Comparison of ENCODE assay signal across 8 cellular contexts in genomic region chr1:112298558-112298957, GRCh38.
DNase-seq lines count a peak whose midpoint lies in the region; ATAC-seq and TF ChIP-seq lines count a peak whose summit lies in the region.

No MANE protein-coding gene starts in this region.

- no peak overlapping the region for H3K4me3 ChIP-seq in adrenal gland
- no peak overlapping the region for H3K4me3 ChIP-seq in transverse colon

- H3K27me3 ChIP-seq in adrenal gland: no peaks in the 10 kb centered on the region
- no peaks in the 10 kb centered on the region for H3K27me3 ChIP-seq in transverse colon

- H3K4me1 ChIP-seq in adrenal gland (replicated peaks in 1 of 2) (no peaks in the 10 kb centered on the region), transverse colon (no peaks in the 10 kb centered on the region)

- intact Hi-C loops in adrenal gland (cut with DNase I) (no loop called here), transverse colon (cut with DNase I; ENCODE audit: low total_unique reads) (no loop called here)

- DNase-seq in AG09319 (ENCODE audit: extremely low read depth, low read depth) (peak; percentile 19), NCI-H2171 treated with DMSO at 0.1 percent for 48 hours (lab: John Stamatoyannopoulos, UW) (peak; percentile 32), adrenal gland (peak in 6 of 7 donors; percentile 16 to 77 (median 40)), iPS-NIHi11 (ENCODE audit: low spot score) (peak; percentile 87), transverse colon (peak; percentile 51)
- no peak for DNase-seq in activated effector memory CD4-positive, alpha-beta T cell treated with anti-CD3 and anti-CD28 coated beads, Interleukin-2, amount 50 U/mL, for 16 hours

- no peak for ATAC-seq in HG03139 (IDR thresholded peaks at IDR 0.05; ENCODE audit: unreplicated experiment)

- H3K27ac ChIP-seq in adrenal gland (no peak overlapping the region), transverse colon (no peak overlapping the region)

- no peak for TF ChIP-seq POLR2A in adrenal gland (IDR thresholded peaks at IDR 0.05)
- TF ChIP-seq POLR2A in transverse colon (IDR thresholded peaks at IDR 0.05): no peak

- peak; percentile 66 for TF ChIP-seq CTCF in AG09319 (IDR thresholded peaks at IDR 0.05; ENCODE audit: low read depth, low read length)
- peak; percentile 66 for TF ChIP-seq CTCF in GM12873 (IDR thresholded peaks at IDR 0.05; ENCODE audit: insufficient read depth, low read depth, low read length, missing control alignments)
- TF ChIP-seq CTCF in adrenal gland (IDR thresholded peaks at IDR 0.05): peak; percentile 8 to 56 (median 39)
- peak; percentile 38 to 64 (median 46) for TF ChIP-seq CTCF in transverse colon (IDR thresholded peaks at IDR 0.05)

- H3K36me3 ChIP-seq in adrenal gland (replicated peaks in 1 of 2) (no peaks in the 10 kb centered on the region), transverse colon (no peaks in the 10 kb centered on the region)

- no peak for TF ChIP-seq EP300 in transverse colon (IDR thresholded peaks at IDR 0.05; ENCODE audit: low read depth)

- in situ Hi-C loops in transverse colon (cut with MboI; ENCODE audit: low pct_ligation_motif_present in 1 of 4, low pct_unique_long_range_greater_than_20kb in 1 of 4, low sequenced_read_pairs in 3 of 4): no loop called here

- H3K9me3 ChIP-seq in adrenal gland (replicated peaks in 1 of 3): no peaks in the 10 kb centered on the region
- H3K9me3 ChIP-seq in transverse colon: no peaks in the 10 kb centered on the region

- 35 to 59% (median 45%) methylated on average over 1 of the region's 1 CpG for WGBS in adrenal gland, 4 donors
- 27 to 31% methylated on average over 1 of the region's 1 CpG for WGBS in transverse colon (ENCODE audit: low coverage in 1 of 2), 2 donors
